8 cellular contexts compared by ENCODE assay signal in the genomic region with DNA sequence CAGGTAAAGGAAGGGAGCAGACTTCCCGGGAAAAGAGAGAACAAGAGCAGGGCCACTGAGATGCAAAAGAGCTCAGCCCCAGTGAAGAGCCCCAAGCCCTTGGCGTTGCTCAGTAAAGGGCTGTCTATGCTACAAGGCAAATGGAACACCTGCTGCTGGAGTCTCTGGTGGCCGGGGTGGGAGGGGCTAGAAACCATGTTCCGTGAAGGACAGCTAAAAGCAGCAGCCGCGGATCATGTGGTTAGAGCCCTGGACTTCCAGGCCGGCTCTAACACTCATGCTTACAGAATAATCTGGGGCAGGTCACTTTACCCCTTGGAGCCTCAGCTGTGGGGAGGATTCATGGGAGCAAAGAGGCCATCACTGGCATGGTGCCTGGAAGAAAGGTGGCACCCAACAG. TPM values are rescaled to one million over a fixed set of nuclear protein-coding genes. Genes with fewer than 3 reads are reported as not detected.
DNase-seq lines count a peak whose midpoint lies in the region; ATAC-seq and TF ChIP-seq lines count a peak whose summit lies in the region.

No MANE protein-coding gene starts in this region.

- H3K4me1 Mint-ChIP-seq in T-cell: peaks cover 9 to 34% (median 14%) of the 10 kb centered on the region in 3 donors

- peaks cover 18% of the 10 kb centered on the region for H3F3A ChIP-seq in smooth muscle cell (ENCODE audit: low read depth)

- peaks cover 0 to 80% (median 0%) of the 10 kb centered on the region in 11 experiments; a peak in 7 of 22 replicates for H4K20me1 ChIP-seq in BLaER1 treated with 17β-estradiol and CSF1 and Interleukin-3, amounts not matched to agents 10 nM and 100 nM
- H4K20me1 ChIP-seq in smooth muscle cell (ENCODE audit: low read depth): no peaks in the 10 kb centered on the region

- peak overlapping the region in 8 of 11 experiments; percentile 0 to 65 (median 40); a peak in 13 of 22 replicates for H3K27ac ChIP-seq in BLaER1 treated with 17β-estradiol and CSF1 and Interleukin-3, amounts not matched to agents 10 nM and 100 nM
- H3K27ac ChIP-seq in HUES48 (ENCODE audit: low read depth, low read length) (peak overlapping the region; percentile 82), smooth muscle cell (ENCODE audit: low read depth) (peak overlapping the region; percentile 91), aorta (ENCODE audit: low read depth in 1 of 2, low read length in 2 of 2) (no peak overlapping the region)

- H3K36me3 Mint-ChIP-seq in T-cell: peaks cover 34% of the 10 kb centered on the region

- TF ChIP-seq CTCF in smooth muscle cell (IDR thresholded peaks at IDR 0.05; ENCODE audit: borderline replicate concordance, insufficient read depth, poor library complexity, severe bottlenecking): no peak

- DNase-seq in GM19240 (ENCODE audit: insufficient read length, low spot score): peak; percentile 87
- no peak for DNase-seq in T-cell
- no peak for DNase-seq in smooth muscle cell (lab: John Stamatoyannopoulos, UW; ENCODE audit: unreplicated experiment)
- DNase-seq in NCI-H1048 (lab: John Stamatoyannopoulos, UW): no peak
- DNase-seq in aorta: no peak
- no peak for DNase-seq in left ventricle myocardium superior

- POLR2A ChIA-PET in T-cell (lab: Charles Lee): no interaction called here

- H3K9me3 Mint-ChIP-seq in T-cell: no peaks in the 10 kb centered on the region

- H3K4me2 ChIP-seq in BLaER1 treated with 17β-estradiol and CSF1 and Interleukin-3, amounts not matched to agents 10 nM and 100 nM: peak overlapping the region; percentile 77 to 99 (median 88)
- peak overlapping the region; percentile 62 for H3K4me2 ChIP-seq in smooth muscle cell

- H3K4me3 Mint-ChIP-seq in T-cell: no peak overlapping the region

- intact Hi-C loops in aorta (cut with DNase I): no loop called here
- intact Hi-C loops in left ventricle myocardium superior (cut with micrococcal nuclease): no loop called here

- H3K27me3 Mint-ChIP-seq in T-cell: no peaks in the 10 kb centered on the region

- H2AFZ ChIP-seq in smooth muscle cell (ENCODE audit: low read depth): no peak overlapping the region

- CTCF ChIA-PET in T-cell (lab: Charles Lee): no interaction called here

- no peaks in the 10 kb centered on the region for H3K79me2 ChIP-seq in smooth muscle cell (ENCODE audit: low read depth)

- H3K4me3 ChIP-seq in BLaER1 treated with 17β-estradiol and CSF1 and Interleukin-3, amounts not matched to agents 10 nM and 100 nM: peak overlapping the region in 6 of 10 experiments; percentile 1 to 48 (median 25); a peak in 8 of 20 replicates
- H3K4me3 ChIP-seq in HUES48 (ENCODE audit: low read depth, low read length) (no peak overlapping the region), smooth muscle cell (no peak overlapping the region), aorta (ENCODE audit: low read length in 2 of 2) (no peak overlapping the region)

- peak overlapping the region in 7 of 11 experiments; percentile 27 to 56 (median 46); a peak in 9 of 22 replicates for H3K9ac ChIP-seq in BLaER1 treated with 17β-estradiol and CSF1 and Interleukin-3, amounts not matched to agents 10 nM and 100 nM
- H3K9ac ChIP-seq in HUES48 (ENCODE audit: low read depth, low read length): no peak overlapping the region
- H3K9ac ChIP-seq in smooth muscle cell (ENCODE audit: low read depth): peak overlapping the region; percentile 40

- peaks cover 0 to 100% (median 12%) of the 10 kb centered on the region in 11 experiments; a peak in 14 of 22 replicates for H3K36me3 ChIP-seq in BLaER1 treated with 17β-estradiol and CSF1 and Interleukin-3, amounts not matched to agents 10 nM and 100 nM
- H3K36me3 ChIP-seq in HUES48 (ENCODE audit: control insufficient read depth, insufficient read depth, low read length): no peaks in the 10 kb centered on the region
- H3K36me3 ChIP-seq in smooth muscle cell (ENCODE audit: low read depth): no peaks in the 10 kb centered on the region
- peaks cover 0 to 4% of the 10 kb centered on the region in 2 donors for H3K36me3 ChIP-seq in aorta (ENCODE audit: control insufficient read depth in 1 of 2, insufficient read depth in 2 of 2, low read length in 1 of 2)

- H3K4me1 ChIP-seq in BLaER1 treated with 17β-estradiol and CSF1 and Interleukin-3, amounts not matched to agents 10 nM and 100 nM: peaks cover 63 to 100% (median 86%) of the 10 kb centered on the region in 10 experiments
- H3K4me1 ChIP-seq in HUES48 (ENCODE audit: control insufficient read depth, insufficient read depth, low read length) (peaks cover 15% of the 10 kb centered on the region), smooth muscle cell (ENCODE audit: low read depth) (peaks cover 18% of the 10 kb centered on the region), aorta (ENCODE audit: control insufficient read depth in 1 of 2, insufficient read depth in 2 of 2, low read length in 2 of 2) (no peaks in the 10 kb centered on the region)

- no peaks in the 10 kb centered on the region for H3K9me3 ChIP-seq in BLaER1 treated with 17β-estradiol and CSF1 and Interleukin-3, amounts not matched to agents 10 nM and 100 nM (replicated peaks in 1 of 11)
- H3K9me3 ChIP-seq in HUES48 (ENCODE audit: control insufficient read depth, insufficient read depth, low read length) (no peaks in the 10 kb centered on the region), smooth muscle cell (replicated peaks; ENCODE audit: low read depth) (no peaks in the 10 kb centered on the region), aorta (ENCODE audit: control insufficient read depth, low read length) (no peaks in the 10 kb centered on the region)

- H3K27ac Mint-ChIP-seq in T-cell: peak overlapping the region; percentile 58 to 83

- 70% methylated on average over 7 of the region's 7 CpGs for whole genome bisulfite sequencing in smooth muscle cell (ENCODE audit: low lambda C conversion rate)
- WGBS in aorta, 2 donors: 36 to 41% methylated on average over 7 of the region's 7 CpGs

- no peak for ATAC-seq in T-cell (replicated peaks in 1 of 4)
- ATAC-seq in aorta (ENCODE audit: low FRiP score): no peak
- ATAC-seq in left ventricle myocardium superior: no peak

- no peaks in the 10 kb centered on the region for H3K27me3 ChIP-seq in BLaER1 treated with 17β-estradiol and CSF1 and Interleukin-3, amounts not matched to agents 10 nM and 100 nM
- H3K27me3 ChIP-seq in HUES48 (ENCODE audit: control insufficient read depth, insufficient read depth, low read length): no peaks in the 10 kb centered on the region
- no peaks in the 10 kb centered on the region for H3K27me3 ChIP-seq in smooth muscle cell (ENCODE audit: low read depth)
- H3K27me3 ChIP-seq in aorta (ENCODE audit: control insufficient read depth in 1 of 2, insufficient read depth in 2 of 2, low read length in 1 of 2): no peaks in the 10 kb centered on the region

RNA-seq across cellular contexts. Expression of a gene that starts 17.8 kb away (rescaled TPM):
- total RNA-seq in T-cell: 10 to 100 TPM; 27.9 to 71.7 (median 59.5) TPM
- total RNA-seq in smooth muscle cell: 0.58 and 0.99 TPM in 2 replicates
- polyA plus RNA-seq in smooth muscle cell: 6.3 and 8.6 TPM in 2 replicates
- 1 to 10 TPM; 2.7 to 9.0 TPM for total RNA-seq in aorta
- polyA plus RNA-seq in aorta: 1 to 10 TPM; 2.3 to 5.9 TPM
- total RNA-seq in left ventricle myocardium superior: 1.8 TPM

RNA-seq across cellular contexts. Expression of a gene that starts 38.4 kb away (rescaled TPM):
- total RNA-seq in T-cell (10 to 100 TPM; 18.4 to 27.4 (median 26.6) TPM), smooth muscle cell (8.9 and 13.6 TPM in 2 replicates), aorta (10 to 100 TPM in 1 of 2 donors, 1 to 10 TPM in 1; 9.0 to 10.3 TPM), left ventricle myocardium superior (10.2 TPM)
- polyA plus RNA-seq in smooth muscle cell (20.5 and 22.9 TPM in 2 replicates), aorta (1 to 10 TPM; 2.4 to 6.8 TPM)

RNA-seq across cellular contexts. Expression of a gene that starts 44.4 kb away (rescaled TPM):
- 1 to 10 TPM in 3 of 5 donors, under 1 TPM in 2; 0.26 to 1.5 (median 1.3) TPM for total RNA-seq in T-cell
- 0.58 and 2.0 TPM in 2 replicates for total RNA-seq in smooth muscle cell
- 0.67 and 1.9 TPM in 2 replicates for polyA plus RNA-seq in smooth muscle cell
- total RNA-seq in aorta: 10 to 100 TPM; 20.8 to 24.5 TPM
- 10 to 100 TPM in 1 of 2 donors, 1 to 10 TPM in 1; 3.5 to 39.0 TPM for polyA plus RNA-seq in aorta
- 5.4 TPM for total RNA-seq in left ventricle myocardium superior

Comparison
In these comparisons a context has a peak if more than half of its experiments do, and no peak if none do; other contexts are left out.
1. H3K27ac ChIP-seq: peak in BLaER1 treated with 17β-estradiol and CSF1 and Interleukin-3, amounts not matched to agents 10 nM and 100 nM (8 of 11), HUES48 (single experiment) and smooth muscle cell (single experiment); none in aorta (0 of 2).
2. H3K4me3 ChIP-seq: peak in BLaER1 treated with 17β-estradiol and CSF1 and Interleukin-3, amounts not matched to agents 10 nM and 100 nM (6 of 10); none in HUES48 (single experiment), smooth muscle cell (single experiment) and aorta (0 of 2).